ENCODE assay signal across 8 cellular contexts in the genomic region with DNA sequence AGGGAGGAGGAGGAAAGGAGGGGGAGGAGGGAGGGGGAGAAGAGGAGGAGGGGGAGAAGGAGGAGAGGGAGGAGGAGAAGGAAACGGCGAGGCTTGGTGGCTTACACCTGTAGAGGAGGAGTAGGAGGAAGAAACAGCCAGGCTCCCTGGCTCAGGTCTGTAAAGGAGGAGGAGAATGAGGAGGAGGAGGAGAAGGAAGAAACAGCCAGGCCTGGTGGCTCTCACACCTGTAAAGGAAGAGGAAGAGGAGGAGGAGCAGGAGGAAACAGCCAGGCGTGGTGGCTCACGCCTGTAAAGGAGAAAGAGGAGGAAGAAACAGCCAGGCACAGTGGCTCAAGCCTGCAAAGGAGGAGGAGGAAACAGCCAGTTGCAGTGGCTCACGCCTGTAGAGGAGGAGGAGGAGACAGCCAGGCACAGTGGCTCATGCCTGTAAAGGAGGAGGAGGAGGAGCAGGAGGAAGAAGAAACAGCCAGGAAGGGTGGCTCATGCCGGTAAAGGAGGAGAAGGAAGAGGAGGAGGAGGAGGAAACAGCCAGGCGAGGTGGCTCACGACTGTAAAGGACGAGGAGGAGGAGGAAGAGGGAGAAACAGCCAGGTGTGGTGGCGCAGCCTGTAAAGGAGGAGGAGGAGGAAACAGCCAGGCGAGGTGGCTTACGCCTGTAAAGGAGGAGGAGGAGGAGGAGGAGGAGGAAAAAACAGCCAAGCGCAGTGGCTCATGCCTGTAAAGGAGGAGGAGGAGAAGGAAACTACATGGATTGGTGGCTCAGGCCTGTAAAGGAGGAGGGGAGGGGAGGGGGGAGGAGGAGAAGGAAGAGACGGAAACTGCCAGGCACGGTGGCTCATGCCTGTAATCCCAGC. TPM values are rescaled to one million over a fixed set of nuclear protein-coding genes. Genes with fewer than 3 reads are reported as not detected.
A peak's percentile ranks its signal among the peaks of the same experiment; 100 is the strongest.
DNase-seq lines count a peak whose midpoint lies in the region; ATAC-seq and TF ChIP-seq lines count a peak whose summit lies in the region.

No MANE protein-coding gene starts in this region.

- peaks cover 11% of the 10 kb centered on the region for H3K4me1 Mint-ChIP-seq in activated naive CD4-positive, alpha-beta T cell treated with anti-CD3 and anti-CD28 coated beads for 36 hours (ENCODE audit: low read depth)

- TF ChIP-seq CTCF in Peyer's patch (IDR thresholded peaks at IDR 0.05), result no peak
- no peak for TF ChIP-seq CTCF in foreskin keratinocyte (conservative IDR thresholded peaks at IDR 0.05)
- TF ChIP-seq CTCF in neutrophil (IDR thresholded peaks at IDR 0.05), result no peak

- CTCF ChIA-PET in activated naive CD4-positive, alpha-beta T cell treated with anti-CD3 and anti-CD28 coated beads for 36 hours (lab: Charles Lee), result interaction anchor here (0.7 kb wide), 1 partner anchor 15 kb away, joined by 3 read pairs; the partner anchor contains the start of gene CRCP

- H3K4me1 ChIP-seq in Peyer's patch (peaks cover 0 to 10% (median 3%) of the 10 kb centered on the region in 4 donors), foreskin keratinocyte (no peaks in the 10 kb centered on the region), neutrophil (ENCODE audit: control insufficient read depth in 1 of 2, insufficient read depth in 1 of 2, low read depth in 1 of 2, low read length in 1 of 2) (peaks cover 15 to 17% of the 10 kb centered on the region in 2 experiments)

- no peaks in the 10 kb centered on the region for H3K9me3 Mint-ChIP-seq in activated naive CD4-positive, alpha-beta T cell treated with anti-CD3 and anti-CD28 coated beads for 36 hours

- ATAC-seq in GM21360 (IDR thresholded peaks at IDR 0.05; ENCODE audit: unreplicated experiment) (peak; percentile 80), foreskin keratinocyte (peak; percentile 89)

- H3K27me3 ChIP-seq in Peyer's patch (no peaks in the 10 kb centered on the region), foreskin keratinocyte (no peaks in the 10 kb centered on the region), neutrophil (no peaks in the 10 kb centered on the region)

- no peaks in the 10 kb centered on the region for H3K36me3 Mint-ChIP-seq in activated naive CD4-positive, alpha-beta T cell treated with anti-CD3 and anti-CD28 coated beads for 36 hours (ENCODE audit: low read depth)

- H3K27ac Mint-ChIP-seq in activated naive CD4-positive, alpha-beta T cell treated with anti-CD3 and anti-CD28 coated beads for 36 hours, result peak overlapping the region; percentile 86

- H3K27me3 Mint-ChIP-seq in activated naive CD4-positive, alpha-beta T cell treated with anti-CD3 and anti-CD28 coated beads for 36 hours (ENCODE audit: low read depth), result no peaks in the 10 kb centered on the region

- H3K9me3 ChIP-seq in Peyer's patch (no peaks in the 10 kb centered on the region), neutrophil (no peaks in the 10 kb centered on the region)

- DNase-seq in COLO668 (lab: John Stamatoyannopoulos, UW; ENCODE audit: unreplicated experiment), result peak; percentile 44
- DNase-seq in HT1080 (ENCODE audit: low read depth), result peak; percentile 92
- DNase-seq in Peyer's patch, result peak; percentile 23 to 87 (median 85)
- DNase-seq in activated naive CD4-positive, alpha-beta T cell treated with anti-CD3 and anti-CD28 coated beads for 36 hours, result peak; percentile 64
- DNase-seq in foreskin keratinocyte, result peak; percentile 85 to 91
- no peak for DNase-seq in GM19238 (ENCODE audit: insufficient read length, low spot score)

- H3K27ac ChIP-seq in Peyer's patch (peak overlapping the region; percentile 70 to 90 (median 82)), foreskin keratinocyte (no peak overlapping the region), neutrophil (peak overlapping the region; percentile 84)

- H3K4me3 Mint-ChIP-seq in activated naive CD4-positive, alpha-beta T cell treated with anti-CD3 and anti-CD28 coated beads for 36 hours, result peak overlapping the region; percentile 81

- H3K36me3 ChIP-seq in Peyer's patch (no peaks in the 10 kb centered on the region), neutrophil (no peaks in the 10 kb centered on the region)

- TF ChIP-seq POLR2A in Peyer's patch (IDR thresholded peaks at IDR 0.05), result peak; percentile 44 to 86

- peak overlapping the region; percentile 21 to 47 (median 38) for H3K4me3 ChIP-seq in Peyer's patch
- peak overlapping the region; percentile 35 to 41 for H3K4me3 ChIP-seq in neutrophil (ENCODE audit: low read depth in 1 of 2, low read length in 1 of 2)

- intact Hi-C loops in activated naive CD4-positive, alpha-beta T cell treated with anti-CD3 and anti-CD28 coated beads for 36 hours (cut with micrococcal nuclease), result loop anchor here (1.0 kb wide), 1 partner anchor 16 kb away; no protein-coding TSS in a partner anchor

RNA-seq across cellular contexts. Expression of gene CRCP, which starts 14.9 kb away (rescaled TPM):
- 24.7 and 30.6 TPM in 2 replicates for total RNA-seq in HT1080 (2014; rRNA removed; shearing (Covaris generic))
- polyA plus RNA-seq in HT1080 (2015; cell fraction: cytosol; rRNA removed), result 21.4 and 21.7 TPM in 2 replicates
- 21.2 and 22.6 TPM in 2 replicates for polyA plus RNA-seq in HT1080 (2015; cell fraction: nucleus; rRNA removed)
- total RNA-seq in Peyer's patch (10 to 100 TPM; 24.7 to 67.7 (median 42.2) TPM), foreskin keratinocyte (24.1 and 25.3 TPM in 2 replicates)
- 10 to 100 TPM; 18.5 to 19.6 TPM for total RNA-seq in activated naive CD4-positive, alpha-beta T cell treated with anti-CD3 and anti-CD28 coated beads for 36 hours
- polyA plus RNA-seq in foreskin keratinocyte, result 11.7 and 12.5 TPM in 2 replicates

RNA-seq across cellular contexts. Expression of gene ASL, which starts 24.2 kb away (rescaled TPM):
- 49.7 and 49.8 TPM in 2 replicates for total RNA-seq in HT1080 (2014; rRNA removed; shearing (Covaris generic))
- 31.5 and 36.7 TPM in 2 replicates for polyA plus RNA-seq in HT1080 (2015; cell fraction: cytosol; rRNA removed)
- 65.9 and 69.2 TPM in 2 replicates for polyA plus RNA-seq in HT1080 (2015; cell fraction: nucleus; rRNA removed)
- 100 to 1,000 TPM in 3 of 4 donors, 10 to 100 TPM in 1; 48.7 to 178 (median 137) TPM for total RNA-seq in Peyer's patch
- total RNA-seq in activated naive CD4-positive, alpha-beta T cell treated with anti-CD3 and anti-CD28 coated beads for 36 hours, result 10 to 100 TPM; 12.7 to 13.6 TPM
- total RNA-seq in foreskin keratinocyte, result 37.9 and 43.0 TPM in 2 replicates
- 48.6 and 52.5 TPM in 2 replicates for polyA plus RNA-seq in foreskin keratinocyte
